Comparison of ENCODE assay signal across 17 cellular contexts in the genomic region with DNA sequence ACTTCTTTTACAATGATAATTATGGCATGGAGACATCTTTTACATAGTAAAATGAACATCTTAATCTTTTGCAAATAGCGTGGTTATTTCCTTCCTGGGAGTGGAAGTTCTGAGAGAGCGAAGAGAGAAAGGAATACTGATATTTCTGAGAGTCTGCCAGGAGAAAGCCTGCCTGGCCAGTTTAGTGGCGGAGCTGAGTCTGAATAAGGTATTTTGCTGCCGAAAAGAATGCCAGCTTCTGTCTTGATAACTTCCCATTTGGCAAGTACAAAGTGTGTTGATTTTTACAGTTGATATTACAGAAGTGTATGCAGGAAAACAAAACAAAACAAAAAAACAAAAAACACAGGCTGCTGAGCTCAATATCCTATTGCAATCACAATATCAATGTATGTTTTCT. TPM values are rescaled to one million over a fixed set of nuclear protein-coding genes. Genes with fewer than 3 reads are reported as not detected.
DNase-seq lines count a peak whose midpoint lies in the region; ATAC-seq, FAIRE-seq and TF ChIP-seq lines count a peak whose summit lies in the region.
"Had no signal": no experiment of that assay in that cellular context is flagged by ENCODE, and none has a peak within 500 bp of the region (broad histone marks: within the 10 kb centered on the region; RNA-seq: fewer than 3 reads in every experiment).

No MANE protein-coding gene starts in this region.

- no peaks in the 10 kb centered on the region for H3K36me3 Mint-ChIP-seq in mesothelial cell of epicardium
- H3K36me3 Mint-ChIP-seq: CD4-positive, CD25-positive, alpha-beta regulatory T cell had no signal

- H3K9me3 ChIP-seq in breast epithelium (no peaks in the 10 kb centered on the region), endothelial cell of umbilical vein (replicated peaks; ENCODE audit: control insufficient read depth, insufficient read depth, low read length) (no peaks in the 10 kb centered on the region), thyroid gland (no peaks in the 10 kb centered on the region), PC-9 (ENCODE audit: insufficient read depth, low read depth) (no peaks in the 10 kb centered on the region)
- H3K9me3 ChIP-seq: HAP-1 had no signal

- H3K27ac ChIP-seq in breast epithelium (no peak overlapping the region), endothelial cell of umbilical vein (ENCODE audit: insufficient read depth, low read depth, low read length) (no peak overlapping the region), thyroid gland (no peak overlapping the region), PC-9 (no peak overlapping the region)
- H3K27ac ChIP-seq: 22Rv1 had no signal

- peak; percentile 9 to 38 for DNase-seq in T47D (ENCODE audit: low read depth in 1 of 2, low spot score in 1 of 2)
- DNase-seq in breast epithelium (ENCODE audit: low spot score in 2 of 2) = no peak
- no peak for DNase-seq in endothelial cell of umbilical vein (ENCODE audit: low read depth, low spot score)
- DNase-seq in mesothelial cell of epicardium (ENCODE audit: low spot score in 2 of 2, unreplicated experiment in 2 of 2) = no peak
- peak; percentile 29 to 47 for DNase-seq in thyroid gland
- no peak for DNase-seq in LoVo (ENCODE audit: low spot score)
- DNase-seq in PC-9 = no peak
- DNase-seq: Calu3; CD4-positive, CD25-positive, alpha-beta regulatory T cell; DMS 273 treated with DMSO at 0.1 percent for 48 hours had no signal

- in situ Hi-C loops in T47D (cut with HindIII; ENCODE audit: low pct_unique_long_range_greater_than_20kb, low sequenced_read_pairs) = no loop called here

- TF ChIP-seq CTCF in breast epithelium (IDR thresholded peaks at IDR 0.05) (no peak), endothelial cell of umbilical vein (IDR thresholded peaks at IDR 0.05; ENCODE audit: extremely low read depth in 1 of 2, insufficient read depth in 1 of 2, low read depth in 1 of 2, low read length in 2 of 2) (no peak), mesothelial cell of epicardium (IDR thresholded peaks at IDR 0.05; ENCODE audit: unreplicated experiment) (no peak), thyroid gland (IDR thresholded peaks at IDR 0.05) (no peak), PC-9 (conservative IDR thresholded peaks at IDR 0.05) (no peak)

- H3K9me1 ChIP-seq in endothelial cell of umbilical vein (replicated peaks; ENCODE audit: control insufficient read depth, extremely low read depth, insufficient read depth, low read length) = no peaks in the 10 kb centered on the region

- H3F3A ChIP-seq in PC-9 (ENCODE audit: insufficient read depth, low read depth) = no peaks in the 10 kb centered on the region

- intact Hi-C loops in breast epithelium (cut with DNase I; ENCODE audit: low total_unique reads) (no loop called here), endothelial cell of umbilical vein (cut with micrococcal nuclease) (no loop called here), thyroid gland (cut with DNase I) (no loop called here), PC-9 (cut with micrococcal nuclease; ENCODE audit: unreplicated experiment) (no loop called here)

- no peak overlapping the region for H3K9ac ChIP-seq in endothelial cell of umbilical vein (replicated peaks; ENCODE audit: extremely low read depth, insufficient read depth, low read length)

- ATAC-seq in GM21360 (IDR thresholded peaks at IDR 0.05; ENCODE audit: unreplicated experiment) = no peak
- ATAC-seq: GM12878 had no signal

- peak overlapping the region; percentile 1 for H3K4me3 Mint-ChIP-seq in mesothelial cell of epicardium
- H3K4me3 Mint-ChIP-seq: CD4-positive, CD25-positive, alpha-beta regulatory T cell had no signal

- dilution Hi-C loops in endothelial cell of umbilical vein (cut with MboI; ENCODE audit: extremely low pct_ligation_motif_present, low sequenced_read_pairs) = no loop called here

- TF ChIP-seq POLR2A in breast epithelium (IDR thresholded peaks at IDR 0.05) (no peak), endothelial cell of umbilical vein (IDR thresholded peaks at IDR 0.05; ENCODE audit: low read depth, low read length) (no peak), thyroid gland (IDR thresholded peaks at IDR 0.05) (no peak)

- H3K4me1 ChIP-seq in breast epithelium = no peaks in the 10 kb centered on the region
- no peaks in the 10 kb centered on the region for H3K4me1 ChIP-seq in endothelial cell of umbilical vein (ENCODE audit: control insufficient read depth, extremely low read depth, insufficient read depth, low read length)
- H3K4me1 ChIP-seq in thyroid gland = peaks cover 0 to 6% of the 10 kb centered on the region in 2 donors
- H3K4me1 ChIP-seq in PC-9 (replicated peaks; ENCODE audit: insufficient read depth) = no peaks in the 10 kb centered on the region
- H3K4me1 ChIP-seq: HAP-1 had no signal

- peak overlapping the region; percentile 82 for H3K27ac Mint-ChIP-seq in mesothelial cell of epicardium

- H3K27me3 Mint-ChIP-seq in mesothelial cell of epicardium (ENCODE audit: low read depth) = no peaks in the 10 kb centered on the region
- H3K27me3 Mint-ChIP-seq: CD4-positive, CD25-positive, alpha-beta regulatory T cell had no signal

- FAIRE-seq in endothelial cell of umbilical vein (lab: Jason Lieb, UNC) = no peak
- FAIRE-seq: GM12878, GM18507, H1 had no signal

- H2AFZ ChIP-seq in endothelial cell of umbilical vein (ENCODE audit: low read depth, low read length) (peak overlapping the region; percentile 35), PC-9 (no peak overlapping the region)

- H3K4me2 ChIP-seq in endothelial cell of umbilical vein (ENCODE audit: insufficient read depth, low read length) (no peak overlapping the region), PC-9 (no peak overlapping the region)

- H3K36me3 ChIP-seq in breast epithelium = no peaks in the 10 kb centered on the region
- H3K36me3 ChIP-seq in endothelial cell of umbilical vein (ENCODE audit: control insufficient read depth in 2 of 2, extremely low read depth in 1 of 2, insufficient read depth in 2 of 2, low read length in 2 of 2) = no peaks in the 10 kb centered on the region
- no peaks in the 10 kb centered on the region for H3K36me3 ChIP-seq in thyroid gland
- no peaks in the 10 kb centered on the region for H3K36me3 ChIP-seq in PC-9 (ENCODE audit: low read depth)
- H3K36me3 ChIP-seq: HAP-1 had no signal

- H3K27me3 ChIP-seq in breast epithelium (no peaks in the 10 kb centered on the region), endothelial cell of umbilical vein (ENCODE audit: control insufficient read depth in 2 of 2, insufficient read depth in 2 of 2, low read length in 2 of 2) (no peaks in the 10 kb centered on the region), thyroid gland (no peaks in the 10 kb centered on the region), PC-9 (ENCODE audit: insufficient read depth, low read depth) (no peaks in the 10 kb centered on the region)

- peaks cover 43% of the 10 kb centered on the region for H3K4me1 Mint-ChIP-seq in mesothelial cell of epicardium
- H3K4me1 Mint-ChIP-seq: CD4-positive, CD25-positive, alpha-beta regulatory T cell had no signal

- H3K4me3 ChIP-seq in breast epithelium (no peak overlapping the region), endothelial cell of umbilical vein (replicated peaks in 1 of 3; ENCODE audit: insufficient read depth in 1 of 3, low read depth in 1 of 3, low read length in 3 of 3) (no peak overlapping the region), thyroid gland (replicated peaks in 1 of 3) (no peak overlapping the region), PC-9 (no peak overlapping the region)
- H3K4me3 ChIP-seq: GM12878, HAP-1 had no signal

- no peaks in the 10 kb centered on the region for H3K79me2 ChIP-seq in endothelial cell of umbilical vein (ENCODE audit: control insufficient read depth, insufficient read depth, low read length)
- H3K79me2 ChIP-seq in PC-9 (ENCODE audit: low read depth) = no peaks in the 10 kb centered on the region

- H3K9me2 ChIP-seq in PC-9 (ENCODE audit: insufficient read depth) = no peaks in the 10 kb centered on the region

- BruUV-seq in endothelial cell of umbilical vein (replicated peaks; lab: Mats Ljungman, UMichigan) (no TSS peak), PC-9 (replicated peaks; lab: Mats Ljungman, UMichigan) (no TSS peak)

- WGBS in thyroid gland, 2 donors = 24 to 37% methylated on average over 4 of the region's 4 CpGs

- no peaks in the 10 kb centered on the region for H4K20me1 ChIP-seq in endothelial cell of umbilical vein (replicated peaks; ENCODE audit: control insufficient read depth, extremely low read depth, insufficient read depth, low read length)
- H4K20me1 ChIP-seq in PC-9 (ENCODE audit: insufficient read depth) = no peaks in the 10 kb centered on the region

- POLR2A ChIA-PET in endothelial cell of umbilical vein (lab: Charles Lee) = no interaction called here
- POLR2A ChIA-PET in PC-9 (lab: Charles Lee; ENCODE audit: unreplicated experiment) = no interaction called here

- H3K9me3 Mint-ChIP-seq in mesothelial cell of epicardium = no peaks in the 10 kb centered on the region

- CTCF ChIA-PET in endothelial cell of umbilical vein (lab: Charles Lee) = interaction anchor here (1.4 to 2.0 kb wide), 2 partner anchors 14 to 35 kb away, joined by 3 to 6 read pairs; no protein-coding TSS in a partner anchor
- CTCF ChIA-PET in PC-9 (lab: Charles Lee) = no interaction called here

TF ChIP-seq in endothelial cell of umbilical vein, 7 proteins besides CTCF, POLR2A, EP300 and RAD21 (continues in another document):
- TF ChIP-seq GATA2 (IDR thresholded peaks at IDR 0.05; ENCODE audit: insufficient read depth, insufficient read length, low read depth, low read length) (no peak), MYC (IDR thresholded peaks at IDR 0.05; ENCODE audit: low read depth, low read length) (no peak), POLR2AphosphoS5 (IDR thresholded peaks at IDR 0.05; ENCODE audit: insufficient read depth, low read depth, low read length) (no peak), FOS (IDR thresholded peaks at IDR 0.05; ENCODE audit: borderline replicate concordance, insufficient read depth, low read length) (no peak), JUN (IDR thresholded peaks at IDR 0.05; ENCODE audit: borderline replicate concordance, insufficient read depth, insufficient read length, low read depth) (no peak)
- TF ChIP-seq, protein P1, sequence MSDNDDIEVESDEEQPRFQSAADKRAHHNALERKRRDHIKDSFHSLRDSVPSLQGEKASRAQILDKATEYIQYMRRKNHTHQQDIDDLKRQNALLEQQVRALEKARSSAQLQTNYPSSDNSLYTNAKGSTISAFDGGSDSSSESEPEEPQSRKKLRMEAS (IDR thresholded peaks at IDR 0.05; ENCODE audit: insufficient read depth, insufficient read length) = no peak

RNA-seq across cellular contexts. Expression of a gene that starts 55.9 kb away (rescaled TPM):
- 1 to 10 TPM; 2.4 to 8.8 (median 6.6) TPM for total RNA-seq in breast epithelium
- total RNA-seq in endothelial cell of umbilical vein = 11.5 and 15.5 TPM in 2 replicates
- polyA plus RNA-seq in endothelial cell of umbilical vein = 3.7 and 8.3 TPM in 2 replicates
- 6.7 and 7.0 TPM in 2 replicates for polyA plus RNA-seq in endothelial cell of umbilical vein (2011; cell fraction: cytosol; rRNA removed)
- polyA plus RNA-seq in endothelial cell of umbilical vein (2011; cell fraction: nucleus; rRNA removed) = 18.4 and 24.3 TPM in 2 replicates
- polyA plus RNA-seq in endothelial cell of umbilical vein (2012) = 16.3 and 19.9 TPM in 2 replicates
- 55.7 and 80.0 TPM in 2 replicates for polyA minus RNA-seq in endothelial cell of umbilical vein
- polyA minus RNA-seq in endothelial cell of umbilical vein (2011; cell fraction: cytosol; rRNA and poly(A)+ RNA removed) = 0.31 TPM
- 34.9 and 53.2 TPM in 2 replicates for polyA minus RNA-seq in endothelial cell of umbilical vein (2011; cell fraction: nucleus; rRNA and poly(A)+ RNA removed)
- total RNA-seq in mesothelial cell of epicardium = 22.8 to 28.4 TPM (median 26.8 TPM) in 3 replicates
- 1 to 10 TPM in 3 of 4 donors, under 1 TPM in 1; 0.93 to 4.3 (median 1.7) TPM for total RNA-seq in thyroid gland
- not detected in 2 replicates for total RNA-seq in PC-9 (2021)
- total RNA-seq: A673, Calu3 had no signal
- polyA plus RNA-seq: CD4-positive, CD25-positive, alpha-beta regulatory T cell had no signal

Comparison
In these comparisons a context has a peak if more than half of its experiments do, and no peak if none do; other contexts are left out.
1. DNase-seq: peak in T47D (2 of 2) and thyroid gland (2 of 2); none in breast epithelium (0 of 2), endothelial cell of umbilical vein (single experiment), mesothelial cell of epicardium (0 of 2), LoVo (single experiment) and PC-9 (0 of 2).